ENCODE assay signal across 10 cellular contexts in genomic region chr12:116662612-116663144, GRCh38.
DNase-seq lines count a peak whose midpoint lies in the region; ATAC-seq, FAIRE-seq and TF ChIP-seq lines count a peak whose summit lies in the region.
"Had no signal": no experiment of that assay in that cellular context is flagged by ENCODE, and none has a peak within 500 bp of the region (broad histone marks: within the 10 kb centered on the region; RNA-seq: fewer than 3 reads in every experiment).

No MANE protein-coding gene starts in this region.

- no peaks in the 10 kb centered on the region for H3K9me2 ChIP-seq in GM23338 (ENCODE audit: insufficient read depth)

- FAIRE-seq in D721Med (lab: Jason Lieb, UNC): no peak

- peak overlapping the region; percentile 92; the same call in 1 of the 2 replicates for H2AFZ ChIP-seq in GM23338

- no peaks in the 10 kb centered on the region for H4K20me1 ChIP-seq in GM23338 (replicated peaks; ENCODE audit: insufficient read depth)

- no peaks in the 10 kb centered on the region for H3K79me2 ChIP-seq in GM23338 (replicated peaks; ENCODE audit: insufficient read depth)

- H3F3A ChIP-seq in GM23338 (replicated peaks; ENCODE audit: low read depth): no peaks in the 10 kb centered on the region

- no peak overlapping the region for H3K4me3 ChIP-seq in GM23338
- H3K4me3 ChIP-seq: heart left ventricle, MG63 had no signal

- ATAC-seq in GM23338: peak; percentile 60
- ATAC-seq in esophagus mucosa: peak; percentile 13
- no peak for ATAC-seq in activated naive CD8-positive, alpha-beta T cell treated with anti-CD3 and anti-CD28 coated beads, Interleukin-2, amount 50 U/mL, for 24 hours
- ATAC-seq in GM21528 (IDR thresholded peaks at IDR 0.05; ENCODE audit: low FRiP score, unreplicated experiment): no peak

- H3K4me2 ChIP-seq in GM23338: peak overlapping the region; percentile 51; the same call in 1 of the 2 replicates

- H3K27ac ChIP-seq in GM23338 (ENCODE audit: low read depth): no peak overlapping the region

- no peaks in the 10 kb centered on the region for H3K27me3 ChIP-seq in GM23338 (ENCODE audit: insufficient read depth)
- H3K27me3 ChIP-seq: heart left ventricle, MG63 had no signal

- peaks cover 20% of the 10 kb centered on the region for H3K4me1 ChIP-seq in GM23338 (ENCODE audit: insufficient read depth)

- no peak overlapping the region for H3K27ac Mint-ChIP-seq in GM23338
- H3K27ac Mint-ChIP-seq in activated naive CD8-positive, alpha-beta T cell treated with anti-CD3 and anti-CD28 coated beads, Interleukin-2, amount 50 U/mL, for 24 hours: no peak overlapping the region

- H3K36me3 Mint-ChIP-seq in GM23338 (ENCODE audit: low read depth): no peaks in the 10 kb centered on the region; the same call in 2 of the 3 replicates
- no peaks in the 10 kb centered on the region for H3K36me3 Mint-ChIP-seq in activated naive CD8-positive, alpha-beta T cell treated with anti-CD3 and anti-CD28 coated beads, Interleukin-2, amount 50 U/mL, for 24 hours (ENCODE audit: low read depth)

- TF ChIP-seq CTCF in GM23338 (conservative IDR thresholded peaks at IDR 0.05; ENCODE audit: low read depth in 2 of 2) (peak in 1 of 2 experiments; percentile 8; a peak in 1 of 4 replicates), D721Med (IDR thresholded peaks at IDR 0.05; ENCODE audit: insufficient read depth, missing control alignments) (no peak)

- no peaks in the 10 kb centered on the region; the same call in 2 of the 3 replicates for H3K9me3 Mint-ChIP-seq in GM23338
- no peaks in the 10 kb centered on the region for H3K9me3 Mint-ChIP-seq in activated naive CD8-positive, alpha-beta T cell treated with anti-CD3 and anti-CD28 coated beads, Interleukin-2, amount 50 U/mL, for 24 hours

- peaks cover 44% of the 10 kb centered on the region for H3K4me1 Mint-ChIP-seq in GM23338
- peaks cover 1% of the 10 kb centered on the region for H3K4me1 Mint-ChIP-seq in activated naive CD8-positive, alpha-beta T cell treated with anti-CD3 and anti-CD28 coated beads, Interleukin-2, amount 50 U/mL, for 24 hours

- peak; percentile 24 for DNase-seq in GM23338 (ENCODE audit: low spot score)
- peak; percentile 31 to 87 for DNase-seq in NCI-H524 (lab: John Stamatoyannopoulos, UW)
- peak; percentile 14 for DNase-seq in putamen (ENCODE audit: low spot score)
- DNase-seq in activated naive CD8-positive, alpha-beta T cell treated with anti-CD3 and anti-CD28 coated beads, Interleukin-2, amount 50 U/mL, for 24 hours: no peak
- DNase-seq in D721Med (ENCODE audit: insufficient read length, low spot score): no peak
- DNase-seq in central memory CD4-positive, alpha-beta T cell: no peak
- DNase-seq: MG63 had no signal

- H3K4me3 Mint-ChIP-seq in GM23338: peak overlapping the region; percentile 45; the same call in 1 of the 3 replicates
- no peak overlapping the region for H3K4me3 Mint-ChIP-seq in activated naive CD8-positive, alpha-beta T cell treated with anti-CD3 and anti-CD28 coated beads, Interleukin-2, amount 50 U/mL, for 24 hours

- H3K27me3 Mint-ChIP-seq in GM23338 (ENCODE audit: insufficient read depth, low read depth, poor library complexity): peaks cover 13% of the 10 kb centered on the region
- peaks cover 8% of the 10 kb centered on the region for H3K27me3 Mint-ChIP-seq in activated naive CD8-positive, alpha-beta T cell treated with anti-CD3 and anti-CD28 coated beads, Interleukin-2, amount 50 U/mL, for 24 hours

- no peaks in the 10 kb centered on the region for H3K36me3 ChIP-seq in GM23338 (ENCODE audit: insufficient read depth)
- H3K36me3 ChIP-seq: heart left ventricle, MG63 had no signal

TF ChIP-seq in GM23338, 12 proteins besides CTCF, POLR2A, EP300 and RAD21:
- no peak for TF ChIP-seq STAT1 (IDR thresholded peaks at IDR 0.05; ENCODE audit: unreplicated experiment)
- no peak for TF ChIP-seq ZNF462 (CRISPR knock-in tag; IDR thresholded peaks at IDR 0.05)
- TF ChIP-seq POLR2AphosphoS5 (IDR thresholded peaks at IDR 0.05; ENCODE audit: low read depth): no peak
- no peak for TF ChIP-seq JUNB (IDR thresholded peaks at IDR 0.05; ENCODE audit: unreplicated experiment)
- no peak for TF ChIP-seq EZH2phosphoT487 (IDR thresholded peaks at IDR 0.05; ENCODE audit: unreplicated experiment)
- no peak for TF ChIP-seq NANOG (IDR thresholded peaks at IDR 0.05; ENCODE audit: borderline replicate concordance)
- TF ChIP-seq CREB1 (CRISPR knock-in tag; IDR thresholded peaks at IDR 0.05; ENCODE audit: low read depth): no peak
- TF ChIP-seq ETS1 (IDR thresholded peaks at IDR 0.05): no peak
- TF ChIP-seq ZNF114 (CRISPR knock-in tag; IDR thresholded peaks at IDR 0.05): no peak
TF ChIP-seq in GM23338: peak in this region for 0.

Comparison
In these comparisons a context has a peak if more than half of its experiments do, and no peak if none do; other contexts are left out.
1. ATAC-seq: peak in GM23338 (single experiment) and esophagus mucosa (single experiment); none in activated naive CD8-positive, alpha-beta T cell treated with anti-CD3 and anti-CD28 coated beads, Interleukin-2, amount 50 U/mL, for 24 hours (single experiment) and GM21528 (single experiment).
2. DNase-seq: peak in GM23338 (single experiment), NCI-H524 (2 of 2) and putamen (single experiment); none in activated naive CD8-positive, alpha-beta T cell treated with anti-CD3 and anti-CD28 coated beads, Interleukin-2, amount 50 U/mL, for 24 hours (single experiment), D721Med (single experiment) and central memory CD4-positive, alpha-beta T cell (single experiment).